Comparison of ENCODE assay signal across 25 cellular contexts in the genomic region with DNA sequence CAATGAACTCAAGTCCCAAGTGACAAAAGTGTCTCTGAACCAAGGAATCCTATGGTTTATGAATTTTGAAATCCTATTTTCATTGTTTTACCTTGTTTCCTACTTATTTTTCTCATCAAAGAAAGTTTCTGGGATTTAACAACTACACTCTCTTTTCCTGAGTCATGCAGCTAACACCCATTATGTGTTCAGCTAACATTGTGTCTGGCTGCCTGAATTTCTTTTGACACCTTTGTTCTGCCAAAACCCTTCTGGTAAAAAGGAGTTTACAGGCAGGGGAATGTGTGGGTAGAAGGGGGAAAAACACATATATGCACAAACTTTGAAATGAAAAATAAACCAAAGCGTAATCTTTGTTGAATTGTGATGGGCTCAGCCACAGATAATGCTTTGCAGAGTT.
A peak's percentile ranks its signal among the peaks of the same experiment; 100 is the strongest.
DNase-seq lines count a peak whose midpoint lies in the region; ATAC-seq and TF ChIP-seq lines count a peak whose summit lies in the region.
"Had no signal": no experiment of that assay in that cellular context is flagged by ENCODE, and none has a peak within 500 bp of the region (broad histone marks: within the 10 kb centered on the region; RNA-seq: fewer than 3 reads in every experiment).

No MANE protein-coding gene starts in this region.

- no peaks in the 10 kb centered on the region for H3K27me3 ChIP-seq in HUES48 (ENCODE audit: control insufficient read depth, insufficient read depth, low read length)
- no peaks in the 10 kb centered on the region for H3K27me3 ChIP-seq in endodermal cell (ENCODE audit: control insufficient read depth, insufficient read depth, low read length, poor library complexity, severe bottlenecking)
- no peaks in the 10 kb centered on the region for H3K27me3 ChIP-seq in mesendoderm (ENCODE audit: insufficient read depth, low read length, poor library complexity)
- no peaks in the 10 kb centered on the region for H3K27me3 ChIP-seq in neuronal stem cell (ENCODE audit: control insufficient read depth in 3 of 3, insufficient read depth in 3 of 3, low read depth in 1 of 3, low read length in 3 of 3)
- no peaks in the 10 kb centered on the region for H3K27me3 ChIP-seq in SK-N-SH (ENCODE audit: insufficient read depth)
- H3K27me3 ChIP-seq: BE2C; BLaER1 treated with 17β-estradiol and CSF1 and Interleukin-3, amounts not matched to agents 10 nM and 100 nM had no signal

- no peak overlapping the region for H2BK120ac ChIP-seq in mesendoderm (ENCODE audit: low read depth, low read length)
- no peak overlapping the region for H2BK120ac ChIP-seq in neuronal stem cell (ENCODE audit: low read depth, low read length)

- whole genome bisulfite sequencing in endodermal cell (ENCODE audit: insufficient coverage in 1 of 2, insufficient read length in 1 of 2), 2 experiments: 96 to 100% methylated on average over 1 of the region's 1 CpG
- no CpG with 5 or more reads among the region's 1 CpG for WGBS in mesendoderm (ENCODE audit: extremely low coverage, insufficient coverage, low lambda C conversion rate)
- WGBS in neuronal stem cell (ENCODE audit: extremely low coverage in 2 of 2, insufficient read length in 2 of 2, insufficient replicate concordance in 1 of 2), 2 donors: no CpG with 5 or more reads among the region's 1 CpG
- WGBS in SK-N-SH (ENCODE audit: low lambda C conversion rate): 5% methylated on average over 1 of the region's 1 CpG

- H3K79me1 ChIP-seq in mesendoderm (ENCODE audit: low read length) (no peaks in the 10 kb centered on the region), neuronal stem cell (ENCODE audit: low read depth, low read length) (no peaks in the 10 kb centered on the region)

- H3K14ac ChIP-seq in neuronal stem cell (ENCODE audit: low read length): no peak overlapping the region

- H3K9me2 ChIP-seq in SK-N-SH: peaks cover 3% of the 10 kb centered on the region; the same call in 1 of the 2 replicates

- H3K9me3 Mint-ChIP-seq in endodermal cell: peaks cover 11% of the 10 kb centered on the region
- H3K9me3 Mint-ChIP-seq: CD4-positive, alpha-beta T cell had no signal

- no peaks in the 10 kb centered on the region for H4K20me1 ChIP-seq in SK-N-SH (ENCODE audit: insufficient read depth)
- H4K20me1 ChIP-seq: BLaER1 treated with 17β-estradiol and CSF1 and Interleukin-3, amounts not matched to agents 10 nM and 100 nM had no signal

- no peak overlapping the region for H2AFZ ChIP-seq in neuronal stem cell (ENCODE audit: low read length)
- H2AFZ ChIP-seq in SK-N-SH (ENCODE audit: low read depth): no peak overlapping the region
- H2AFZ ChIP-seq: GM23248 had no signal

- H3K27ac ChIP-seq in HUES48 (ENCODE audit: low read depth, low read length) (peak overlapping the region; percentile 52), endodermal cell (ENCODE audit: low read depth, low read length) (peak overlapping the region; percentile 62), mesendoderm (ENCODE audit: low read depth, low read length) (peak overlapping the region; percentile 54), neuronal stem cell (replicated peaks; ENCODE audit: low read length) (no peak overlapping the region), SK-N-SH (ENCODE audit: low read depth in 2 of 2, low read length in 1 of 2) (no peak overlapping the region)
- H3K27ac ChIP-seq: A549; BLaER1 treated with 17β-estradiol and CSF1 and Interleukin-3, amounts not matched to agents 10 nM and 100 nM; GM23248 had no signal

- H2BK5ac ChIP-seq in mesendoderm (ENCODE audit: low read length) (peak overlapping the region; percentile 16), neuronal stem cell (ENCODE audit: low read length) (no peak overlapping the region)

- no peaks in the 10 kb centered on the region for H3K36me3 Mint-ChIP-seq in endodermal cell (ENCODE audit: low read depth)
- H3K36me3 Mint-ChIP-seq: CD14-positive monocyte; CD8-positive, alpha-beta memory T cell had no signal

- H4K91ac ChIP-seq in neuronal stem cell (ENCODE audit: low read depth, low read length, poor library complexity): no peak overlapping the region

- peak overlapping the region; percentile 19 for H3K27ac Mint-ChIP-seq in endodermal cell
- H3K27ac Mint-ChIP-seq: CD14-positive monocyte; CD4-positive, alpha-beta T cell; CD8-positive, alpha-beta memory T cell; HFFc6 had no signal

- TF ChIP-seq EP300 in SK-N-SH (IDR thresholded peaks at IDR 0.05; ENCODE audit: borderline replicate concordance in 1 of 2, low read depth in 1 of 2, low read length in 1 of 2): no peak

- ATAC-seq in HG03520 (IDR thresholded peaks at IDR 0.05; ENCODE audit: unreplicated experiment): no peak
- ATAC-seq: A549, GM12878 had no signal

- H3K18ac ChIP-seq in mesendoderm (ENCODE audit: low read length) (no peak overlapping the region), neuronal stem cell (ENCODE audit: low read length) (no peak overlapping the region)

- H3K79me2 ChIP-seq in mesendoderm (ENCODE audit: control insufficient read depth, insufficient read depth, low read length) (no peaks in the 10 kb centered on the region), SK-N-SH (ENCODE audit: insufficient read depth) (no peaks in the 10 kb centered on the region)

- H3K9ac ChIP-seq in HUES48 (ENCODE audit: low read depth, low read length): no peak overlapping the region
- H3K9ac ChIP-seq in endodermal cell (ENCODE audit: extremely low read depth, low read length, poor library complexity, severe bottlenecking): no peak overlapping the region
- H3K9ac ChIP-seq in mesendoderm (ENCODE audit: low read length): no peak overlapping the region
- no peak overlapping the region for H3K9ac ChIP-seq in neuronal stem cell (ENCODE audit: low read depth, low read length, poor library complexity)
- H3K9ac ChIP-seq in SK-N-SH: no peak overlapping the region
- H3K9ac ChIP-seq: BLaER1 treated with 17β-estradiol and CSF1 and Interleukin-3, amounts not matched to agents 10 nM and 100 nM; GM23248 had no signal

- H3K4me2 ChIP-seq in mesendoderm (ENCODE audit: low read length) (no peak overlapping the region), neuronal stem cell (ENCODE audit: insufficient read depth, low read length, poor library complexity, severe bottlenecking) (no peak overlapping the region), SK-N-SH (no peak overlapping the region)
- H3K4me2 ChIP-seq: A549; BLaER1 treated with 17β-estradiol and CSF1 and Interleukin-3, amounts not matched to agents 10 nM and 100 nM had no signal

- H3K56ac ChIP-seq in mesendoderm (ENCODE audit: low read length): peak overlapping the region; percentile 63

- no peaks in the 10 kb centered on the region for H3K27me3 Mint-ChIP-seq in endodermal cell (ENCODE audit: insufficient read depth)

- H2BK15ac ChIP-seq in mesendoderm (replicated peaks; ENCODE audit: low read depth): no peak overlapping the region
- H2BK15ac ChIP-seq in neuronal stem cell (ENCODE audit: low read length): no peak overlapping the region

- H3K4ac ChIP-seq in mesendoderm (ENCODE audit: low read depth, low read length) (no peak overlapping the region), neuronal stem cell (ENCODE audit: low read length) (no peak overlapping the region)

- CTCF ChIA-PET in SK-N-SH (lab: Yijun Ruan, JAX): no interaction called here

- DNase-seq in endodermal cell: no peak
- peak; percentile 59 for DNase-seq in mesendoderm
- DNase-seq in neuronal stem cell (ENCODE audit: low spot score): peak; percentile 4
- DNase-seq in activated T-cell treated with anti-CD3 and anti-CD28 coated beads, Interleukin-2, amount 50 U/mL, for 1 hour: no peak
- no peak for DNase-seq in SK-N-SH
- no peak for DNase-seq in SHP77 treated with DMSO at 0.1 percent for 48 hours (lab: John Stamatoyannopoulos, UW)
- DNase-seq: 8988T; ACHN; AML-193; BE2C; CD4-positive, alpha-beta T cell; CD8-positive, alpha-beta memory T cell; DMS 273 treated with DMSO at 0.1 percent for 48 hours; DMS79; EL; GDM1; GM23248; HFFc6 had no signal

- no peak overlapping the region for H3K4me3 Mint-ChIP-seq in endodermal cell
- H3K4me3 Mint-ChIP-seq: CD14-positive monocyte; CD4-positive, alpha-beta T cell; CD8-positive, alpha-beta memory T cell; HFFc6 had no signal

- no peak overlapping the region for H4K5ac ChIP-seq in mesendoderm (ENCODE audit: low read length)

- H3K4me1 Mint-ChIP-seq in endodermal cell: peaks cover 14% of the 10 kb centered on the region
- H3K4me1 Mint-ChIP-seq: CD14-positive monocyte; CD8-positive, alpha-beta memory T cell had no signal

- H3K4me3 ChIP-seq in HUES48 (ENCODE audit: low read depth, low read length) (no peak overlapping the region), endodermal cell (ENCODE audit: low read length) (no peak overlapping the region), mesendoderm (ENCODE audit: low read length) (no peak overlapping the region), neuronal stem cell (ENCODE audit: low read length in 2 of 2) (no peak overlapping the region), SK-N-SH (ENCODE audit: low read depth in 2 of 2, low read length in 1 of 2) (no peak overlapping the region)
- H3K4me3 ChIP-seq: A549; BLaER1 treated with 17β-estradiol and CSF1 and Interleukin-3, amounts not matched to agents 10 nM and 100 nM; GM12878; GM23248; HAP-1 had no signal

- POLR2A ChIA-PET in SK-N-SH (lab: Yijun Ruan, JAX): no interaction called here

- H3K36me3 ChIP-seq in HUES48 (ENCODE audit: control insufficient read depth, insufficient read depth, low read length): no peaks in the 10 kb centered on the region
- H3K36me3 ChIP-seq in endodermal cell (ENCODE audit: control insufficient read depth, insufficient read depth, low read length): no peaks in the 10 kb centered on the region
- no peaks in the 10 kb centered on the region for H3K36me3 ChIP-seq in mesendoderm (ENCODE audit: control insufficient read depth, insufficient read depth, low read length)
- no peaks in the 10 kb centered on the region for H3K36me3 ChIP-seq in neuronal stem cell (replicated peaks in 1 of 2; ENCODE audit: control insufficient read depth in 2 of 2, insufficient read depth in 2 of 2, low read length in 2 of 2)
- H3K36me3 ChIP-seq in SK-N-SH (replicated peaks in 1 of 2; ENCODE audit: control insufficient read depth in 1 of 2, insufficient read depth in 2 of 2, low read length in 1 of 2): no peaks in the 10 kb centered on the region
- H3K36me3 ChIP-seq: BE2C; BLaER1 treated with 17β-estradiol and CSF1 and Interleukin-3, amounts not matched to agents 10 nM and 100 nM; HAP-1 had no signal

- H3K23ac ChIP-seq in mesendoderm (ENCODE audit: low read length) (no peak overlapping the region), neuronal stem cell (ENCODE audit: low read depth, low read length, poor library complexity) (no peak overlapping the region)

- H2AK5ac ChIP-seq in mesendoderm (ENCODE audit: low read length) (no peak overlapping the region), neuronal stem cell (ENCODE audit: low read depth, low read length) (no peak overlapping the region)

- peaks cover 15% of the 10 kb centered on the region for H3K9me3 ChIP-seq in HUES48 (ENCODE audit: control insufficient read depth, insufficient read depth, low read length)
- H3K9me3 ChIP-seq in endodermal cell (ENCODE audit: control insufficient read depth, low read length): peaks cover 16% of the 10 kb centered on the region
- H3K9me3 ChIP-seq in neuronal stem cell (replicated peaks in 1 of 2; ENCODE audit: control insufficient read depth in 2 of 2, insufficient read depth in 1 of 2, low read depth in 1 of 2, low read length in 2 of 2): peaks cover 0 to 2% of the 10 kb centered on the region in 2 donors
- no peaks in the 10 kb centered on the region for H3K9me3 ChIP-seq in SK-N-SH
- H3K9me3 ChIP-seq: A549, BE2C, HAP-1 had no signal

- TF ChIP-seq RAD21 in SK-N-SH (IDR thresholded peaks at IDR 0.05; ENCODE audit: low read length): no peak

- no peak overlapping the region for H2BK12ac ChIP-seq in neuronal stem cell (ENCODE audit: low read length)

- H3F3A ChIP-seq in SK-N-SH (replicated peaks; ENCODE audit: insufficient read depth): no peaks in the 10 kb centered on the region

- H4K8ac ChIP-seq in mesendoderm (ENCODE audit: low read depth, low read length) (no peak overlapping the region), neuronal stem cell (ENCODE audit: low read depth, low read length) (no peak overlapping the region)

- H3K4me1 ChIP-seq in HUES48 (ENCODE audit: control insufficient read depth, insufficient read depth, low read length) (peaks cover 15% of the 10 kb centered on the region), endodermal cell (ENCODE audit: control insufficient read depth, insufficient read depth, low read length) (no peaks in the 10 kb centered on the region), mesendoderm (ENCODE audit: control insufficient read depth, low read depth, low read length) (peaks cover 2% of the 10 kb centered on the region), neuronal stem cell (ENCODE audit: control insufficient read depth in 2 of 2, insufficient read depth in 1 of 2, low read depth in 1 of 2, low read length in 2 of 2) (peaks cover 0 to 2% of the 10 kb centered on the region in 2 donors), SK-N-SH (ENCODE audit: control insufficient read depth in 1 of 2, insufficient read depth in 2 of 2, low read depth in 1 of 2, low read length in 1 of 2) (no peaks in the 10 kb centered on the region)
- H3K4me1 ChIP-seq: A549; BE2C; BLaER1 treated with 17β-estradiol and CSF1 and Interleukin-3, amounts not matched to agents 10 nM and 100 nM; HAP-1 had no signal

- TF ChIP-seq CTCF in endodermal cell (conservative IDR thresholded peaks at IDR 0.05) (no peak), SK-N-SH (IDR thresholded peaks at IDR 0.05) (no peak)

Comparison
In these comparisons a context has a peak if more than half of its experiments do, and no peak if none do; other contexts are left out.
1. H3K27ac ChIP-seq: peak in HUES48 (single experiment), endodermal cell (single experiment) and mesendoderm (single experiment); none in neuronal stem cell (single experiment) and SK-N-SH (0 of 2).
2. DNase-seq: peak in mesendoderm (single experiment) and neuronal stem cell (single experiment); none in endodermal cell (single experiment), activated T-cell treated with anti-CD3 and anti-CD28 coated beads, Interleukin-2, amount 50 U/mL, for 1 hour (single experiment), SK-N-SH (single experiment) and SHP77 treated with DMSO at 0.1 percent for 48 hours (single experiment).